3 cellular contexts compared by ENCODE assay signal in the genomic region with DNA sequence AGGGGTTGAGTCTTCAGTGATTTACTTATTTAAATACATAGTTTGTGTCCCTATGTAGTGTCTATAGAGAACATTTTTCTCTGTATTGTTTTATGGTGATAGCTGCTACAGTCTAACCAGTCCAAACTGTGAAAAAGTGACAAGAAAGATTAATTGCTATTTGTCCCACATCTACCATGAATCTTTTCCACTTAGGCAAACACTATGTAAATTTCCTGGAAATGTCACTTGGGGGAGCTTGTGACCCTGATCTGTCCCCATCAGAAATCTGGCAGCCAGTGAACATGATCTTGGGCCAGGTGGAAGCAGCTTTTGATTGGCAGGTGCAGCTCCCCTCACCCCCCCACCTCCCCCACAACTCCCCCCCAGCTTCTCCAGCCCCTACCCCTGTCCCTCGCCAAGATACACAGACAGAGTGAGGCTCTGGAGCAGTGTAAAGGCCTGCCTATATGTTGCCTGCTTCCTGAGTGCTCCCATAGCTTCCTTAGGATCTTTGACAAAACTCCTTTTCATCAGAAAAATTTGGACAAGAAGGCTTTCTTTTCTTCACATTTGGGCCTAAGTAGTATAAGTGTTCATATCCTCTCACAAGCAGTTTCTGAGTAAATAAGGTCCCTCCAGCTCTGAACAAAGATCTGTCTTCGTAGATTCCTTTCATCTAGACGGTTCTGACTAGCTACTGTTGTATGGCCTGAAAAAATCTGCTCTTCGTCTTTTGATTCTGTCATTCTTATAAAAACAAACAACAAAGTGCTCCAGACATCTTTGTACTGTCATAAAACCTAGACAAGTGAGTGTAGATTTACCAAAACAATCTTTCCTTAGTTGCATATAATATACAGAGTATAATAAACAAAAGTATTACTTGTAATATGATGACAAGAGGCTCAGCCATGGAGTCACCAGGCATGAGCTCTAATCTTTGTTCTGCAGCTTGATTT.
TF ChIP-seq lines count a peak whose summit lies in the region.

No MANE protein-coding gene starts in this region.

TF ChIP-seq in SK-N-SH, 30 proteins besides CTCF, POLR2A, EP300 and RAD21 (continued from another document):
- TF ChIP-seq, protein P1, sequence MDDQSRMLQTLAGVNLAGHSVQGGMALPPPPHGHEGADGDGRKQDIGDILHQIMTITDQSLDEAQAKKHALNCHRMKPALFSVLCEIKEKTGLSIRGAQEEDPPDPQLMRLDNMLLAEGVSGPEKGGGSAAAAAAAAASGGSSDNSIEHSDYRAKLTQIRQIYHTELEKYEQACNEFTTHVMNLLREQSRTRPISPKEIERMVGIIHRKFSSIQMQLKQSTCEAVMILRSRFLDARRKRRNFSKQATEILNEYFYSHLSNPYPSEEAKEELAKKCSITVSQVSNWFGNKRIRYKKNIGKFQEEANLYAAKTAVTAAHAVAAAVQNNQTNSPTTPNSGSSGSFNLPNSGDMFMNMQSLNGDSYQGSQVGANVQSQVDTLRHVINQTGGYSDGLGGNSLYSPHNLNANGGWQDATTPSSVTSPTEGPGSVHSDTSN (IDR thresholded peaks at IDR 0.05) = no peak

TF ChIP-seq in SK-N-SH treated with all-trans-retinoic acid at 6 μM for 48 hours, 23 proteins besides CTCF, POLR2A, EP300 and RAD21 (continued from another document):
- TF ChIP-seq, protein P2, sequence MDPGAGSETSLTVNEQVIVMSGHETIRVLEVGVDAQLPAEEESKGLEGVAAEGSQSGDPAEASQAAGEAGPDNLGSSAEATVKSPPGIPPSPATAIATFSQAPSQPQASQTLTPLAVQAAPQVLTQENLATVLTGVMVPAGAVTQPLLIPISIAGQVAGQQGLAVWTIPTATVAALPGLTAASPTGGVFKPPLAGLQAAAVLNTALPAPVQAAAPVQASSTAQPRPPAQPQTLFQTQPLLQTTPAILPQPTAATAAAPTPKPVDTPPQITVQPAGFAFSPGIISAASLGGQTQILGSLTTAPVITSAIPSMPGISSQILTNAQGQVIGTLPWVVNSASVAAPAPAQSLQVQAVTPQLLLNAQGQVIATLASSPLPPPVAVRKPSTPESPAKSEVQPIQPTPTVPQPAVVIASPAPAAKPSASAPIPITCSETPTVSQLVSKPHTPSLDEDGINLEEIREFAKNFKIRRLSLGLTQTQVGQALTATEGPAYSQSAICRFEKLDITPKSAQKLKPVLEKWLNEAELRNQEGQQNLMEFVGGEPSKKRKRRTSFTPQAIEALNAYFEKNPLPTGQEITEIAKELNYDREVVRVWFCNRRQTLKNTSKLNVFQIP (CRISPR knock-in tag; IDR thresholded peaks at IDR 0.05; ENCODE audit: borderline replicate concordance, low read depth) = no peak
- TF ChIP-seq ARNTL (CRISPR knock-in tag; IDR thresholded peaks at IDR 0.05; ENCODE audit: borderline replicate concordance, low read depth) (no peak), RARB (CRISPR knock-in tag; IDR thresholded peaks at IDR 0.05) (no peak), CSDC2 (CRISPR knock-in tag; IDR thresholded peaks at IDR 0.05) (no peak), TCF4 (CRISPR knock-in tag; IDR thresholded peaks at IDR 0.05; ENCODE audit: borderline replicate concordance) (no peak), ZFP30 (CRISPR knock-in tag; IDR thresholded peaks at IDR 0.05) (no peak), ZNF565 (CRISPR knock-in tag; conservative IDR thresholded peaks at IDR 0.05; ENCODE audit: low read depth) (no peak), ZNF8 (CRISPR knock-in tag; IDR thresholded peaks at IDR 0.05) (no peak), TOX (CRISPR knock-in tag; IDR thresholded peaks at IDR 0.05; ENCODE audit: borderline replicate concordance) (no peak), ISL1 (CRISPR knock-in tag; IDR thresholded peaks at IDR 0.05) (no peak), ZFP3 (CRISPR knock-in tag; IDR thresholded peaks at IDR 0.05) (no peak), ZC3H10 (CRISPR knock-in tag; IDR thresholded peaks at IDR 0.05) (no peak)
- TF ChIP-seq, protein P3, sequence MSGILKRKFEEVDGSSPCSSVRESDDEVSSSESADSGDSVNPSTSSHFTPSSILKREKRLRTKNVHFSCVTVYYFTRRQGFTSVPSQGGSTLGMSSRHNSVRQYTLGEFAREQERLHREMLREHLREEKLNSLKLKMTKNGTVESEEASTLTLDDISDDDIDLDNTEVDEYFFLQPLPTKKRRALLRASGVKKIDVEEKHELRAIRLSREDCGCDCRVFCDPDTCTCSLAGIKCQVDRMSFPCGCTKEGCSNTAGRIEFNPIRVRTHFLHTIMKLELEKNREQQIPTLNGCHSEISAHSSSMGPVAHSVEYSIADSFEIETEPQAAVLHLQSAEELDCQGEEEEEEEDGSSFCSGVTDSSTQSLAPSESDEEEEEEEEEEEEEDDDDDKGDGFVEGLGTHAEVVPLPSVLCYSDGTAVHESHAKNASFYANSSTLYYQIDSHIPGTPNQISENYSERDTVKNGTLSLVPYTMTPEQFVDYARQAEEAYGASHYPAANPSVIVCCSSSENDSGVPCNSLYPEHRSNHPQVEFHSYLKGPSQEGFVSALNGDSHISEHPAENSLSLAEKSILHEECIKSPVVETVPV (CRISPR knock-in tag; IDR thresholded peaks at IDR 0.05) = no peak
- TF ChIP-seq, protein P4, sequence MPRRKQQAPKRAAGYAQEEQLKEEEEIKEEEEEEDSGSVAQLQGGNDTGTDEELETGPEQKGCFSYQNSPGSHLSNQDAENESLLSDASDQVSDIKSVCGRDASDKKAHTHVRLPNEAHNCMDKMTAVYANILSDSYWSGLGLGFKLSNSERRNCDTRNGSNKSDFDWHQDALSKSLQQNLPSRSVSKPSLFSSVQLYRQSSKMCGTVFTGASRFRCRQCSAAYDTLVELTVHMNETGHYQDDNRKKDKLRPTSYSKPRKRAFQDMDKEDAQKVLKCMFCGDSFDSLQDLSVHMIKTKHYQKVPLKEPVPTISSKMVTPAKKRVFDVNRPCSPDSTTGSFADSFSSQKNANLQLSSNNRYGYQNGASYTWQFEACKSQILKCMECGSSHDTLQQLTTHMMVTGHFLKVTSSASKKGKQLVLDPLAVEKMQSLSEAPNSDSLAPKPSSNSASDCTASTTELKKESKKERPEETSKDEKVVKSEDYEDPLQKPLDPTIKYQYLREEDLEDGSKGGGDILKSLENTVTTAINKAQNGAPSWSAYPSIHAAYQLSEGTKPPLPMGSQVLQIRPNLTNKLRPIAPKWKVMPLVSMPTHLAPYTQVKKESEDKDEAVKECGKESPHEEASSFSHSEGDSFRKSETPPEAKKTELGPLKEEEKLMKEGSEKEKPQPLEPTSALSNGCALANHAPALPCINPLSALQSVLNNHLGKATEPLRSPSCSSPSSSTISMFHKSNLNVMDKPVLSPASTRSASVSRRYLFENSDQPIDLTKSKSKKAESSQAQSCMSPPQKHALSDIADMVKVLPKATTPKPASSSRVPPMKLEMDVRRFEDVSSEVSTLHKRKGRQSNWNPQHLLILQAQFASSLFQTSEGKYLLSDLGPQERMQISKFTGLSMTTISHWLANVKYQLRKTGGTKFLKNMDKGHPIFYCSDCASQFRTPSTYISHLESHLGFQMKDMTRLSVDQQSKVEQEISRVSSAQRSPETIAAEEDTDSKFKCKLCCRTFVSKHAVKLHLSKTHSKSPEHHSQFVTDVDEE (CRISPR knock-in tag; IDR thresholded peaks at IDR 0.05) = no peak
TF ChIP-seq in SK-N-SH treated with all-trans-retinoic acid at 6 μM for 48 hours: peak in this region for 0.

TF ChIP-seq in K562, 482 proteins besides CTCF, POLR2A, EP300 and RAD21:
- TF ChIP-seq, protein P5, sequence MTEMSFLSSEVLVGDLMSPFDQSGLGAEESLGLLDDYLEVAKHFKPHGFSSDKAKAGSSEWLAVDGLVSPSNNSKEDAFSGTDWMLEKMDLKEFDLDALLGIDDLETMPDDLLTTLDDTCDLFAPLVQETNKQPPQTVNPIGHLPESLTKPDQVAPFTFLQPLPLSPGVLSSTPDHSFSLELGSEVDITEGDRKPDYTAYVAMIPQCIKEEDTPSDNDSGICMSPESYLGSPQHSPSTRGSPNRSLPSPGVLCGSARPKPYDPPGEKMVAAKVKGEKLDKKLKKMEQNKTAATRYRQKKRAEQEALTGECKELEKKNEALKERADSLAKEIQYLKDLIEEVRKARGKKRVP (CRISPR knock-in tag; IDR thresholded peaks at IDR 0.05) = no peak
- TF ChIP-seq WHSC1 (IDR thresholded peaks at IDR 0.05; ENCODE audit: low read length) = no peak
- TF ChIP-seq RBM22 (IDR thresholded peaks at IDR 0.05; ENCODE audit: low read depth, low read length, poor library complexity, severe bottlenecking) = no peak
